8 cellular contexts compared by ENCODE assay signal in the genomic region with DNA sequence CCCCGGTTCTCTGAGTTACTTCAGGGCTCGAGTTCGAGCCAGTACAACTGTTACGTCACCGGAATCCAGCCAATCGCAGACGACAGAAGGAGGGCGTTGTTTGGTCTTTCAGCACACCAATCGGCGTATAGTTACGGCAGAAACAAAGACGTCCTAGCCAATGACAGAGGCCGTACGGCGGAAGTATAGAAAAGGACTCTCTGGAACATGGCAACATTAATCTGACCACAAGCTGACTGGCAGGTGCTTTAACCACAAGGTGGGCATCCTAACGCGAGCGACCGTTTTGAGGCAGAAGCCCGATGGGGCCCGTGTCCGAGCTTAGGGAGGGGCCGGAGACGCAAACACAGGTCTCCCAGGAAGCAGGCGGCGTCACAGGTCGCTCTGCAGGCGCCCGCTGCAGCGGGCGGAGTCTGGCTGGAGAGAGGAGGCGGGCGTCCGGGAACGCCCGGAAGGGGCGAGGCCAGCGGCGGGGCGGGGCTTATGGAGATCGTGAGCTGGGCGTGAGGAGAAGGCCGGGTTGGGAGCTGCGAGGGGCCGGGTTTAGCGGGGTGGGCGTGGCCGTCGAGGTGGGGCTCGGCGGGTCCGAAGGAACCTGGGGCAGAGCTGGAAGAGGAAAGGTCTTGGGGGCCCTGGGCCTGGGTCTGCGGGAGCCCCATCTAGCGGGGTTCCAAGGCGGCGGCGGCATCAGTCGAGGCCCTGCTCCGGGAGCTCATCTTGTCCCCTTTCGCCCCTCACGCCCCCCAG. TPM values are rescaled to one million over a fixed set of nuclear protein-coding genes. Genes with fewer than 3 reads are reported as not detected.
A peak's percentile ranks its signal among the peaks of the same experiment; 100 is the strongest.
DNase-seq lines count a peak whose midpoint lies in the region; ATAC-seq, FAIRE-seq and TF ChIP-seq lines count a peak whose summit lies in the region.

A gene with protein sequence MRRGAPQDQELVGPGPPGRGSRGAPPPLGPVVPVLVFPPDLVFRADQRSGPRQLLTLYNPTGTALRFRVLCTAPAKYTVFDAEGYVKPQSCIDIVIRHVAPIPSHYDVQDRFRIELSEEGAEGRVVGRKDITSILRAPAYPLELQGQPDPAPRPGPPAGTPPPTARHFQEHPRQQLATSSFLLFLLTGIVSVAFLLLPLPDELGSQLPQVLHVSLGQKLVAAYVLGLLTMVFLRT (plus strand): TSS at position 558 of the 747 bp plus-strand sequence. CDS start 252 bp downstream, outside the sequence.

- peak within 1 kb of the TSS; percentile 77 for H3K9ac ChIP-seq in astrocyte (ENCODE audit: low read length)

- H3K9me3 ChIP-seq in astrocyte (ENCODE audit: insufficient read depth, low read depth, low read length) (no peaks in the 10 kb centered on the region), right cardiac atrium (ENCODE audit: control insufficient read depth, low read length) (no peaks in the 10 kb centered on the region), vagina (no peaks in the 10 kb centered on the region)

- intact Hi-C loops in right cardiac atrium (cut with DNase I) = loop anchor here in 2 of 4 donors (5.0 to 10.0 kb wide), 2 partner anchors 60 to 63 kb away; a partner anchor contains a TSS
- intact Hi-C loops in vagina (cut with DNase I) = no loop called here

- peak within 1 kb of the TSS; percentile 91 for H3K27ac Mint-ChIP-seq in astrocyte (ENCODE audit: unreplicated experiment)

- peaks cover 5% of the 10 kb centered on the region for H3K79me2 ChIP-seq in astrocyte (ENCODE audit: insufficient read depth, low read length)

- TF ChIP-seq CTCF in astrocyte (IDR thresholded peaks at IDR 0.05; ENCODE audit: insufficient read depth, low read depth, low read length) (no peak), vagina (IDR thresholded peaks at IDR 0.05) (no peak)

- H3K27ac ChIP-seq in astrocyte (ENCODE audit: low read depth, low read length) = peak within 1 kb of the TSS; percentile 80
- peak within 1 kb of the TSS; percentile 89 for H3K27ac ChIP-seq in right cardiac atrium (ENCODE audit: low read length)
- peak within 1 kb of the TSS; percentile 88 for H3K27ac ChIP-seq in vagina

- ATAC-seq in GM18505 (IDR thresholded peaks at IDR 0.05; ENCODE audit: unreplicated experiment) (peak; percentile 88), HG02973 (IDR thresholded peaks at IDR 0.05; ENCODE audit: unreplicated experiment) (peak; percentile 86), right cardiac atrium (peak; percentile 98 to 99)

- peaks cover 7% of the 10 kb centered on the region for H3K4me1 ChIP-seq in astrocyte (ENCODE audit: insufficient read depth, low read length)
- peaks cover 3% of the 10 kb centered on the region for H3K4me1 ChIP-seq in right cardiac atrium (ENCODE audit: control insufficient read depth, insufficient read depth, low read length)
- H3K4me1 ChIP-seq in vagina = peaks cover 12% of the 10 kb centered on the region

- H3K4me3 Mint-ChIP-seq in astrocyte (ENCODE audit: unreplicated experiment) = peak within 1 kb of the TSS; percentile 90

- no peaks in the 10 kb centered on the region for H3K4me1 Mint-ChIP-seq in astrocyte (ENCODE audit: low read depth, unreplicated experiment)

- TF ChIP-seq POLR2A in GM18505 (IDR thresholded peaks at IDR 0.05; ENCODE audit: borderline replicate concordance, extremely low read depth, insufficient read depth, insufficient read length) = peak; percentile 92
- TF ChIP-seq POLR2A in vagina (IDR thresholded peaks at IDR 0.05) = peak in 1 of 2 donors; percentile 36

- H2AFZ ChIP-seq in astrocyte (ENCODE audit: low read depth, low read length) = peak within 1 kb of the TSS; percentile 87

- peaks cover 4% of the 10 kb centered on the region for H4K20me1 ChIP-seq in astrocyte (ENCODE audit: insufficient read depth, low read length)

- WGBS in right cardiac atrium = under 1% methylated on average over 61 of the region's 61 CpGs

- peaks cover 4% of the 10 kb centered on the region for H3K36me3 ChIP-seq in astrocyte (ENCODE audit: insufficient read depth, low read length)
- peaks cover 0 to 6% of the 10 kb centered on the region in 2 donors for H3K36me3 ChIP-seq in vagina

- H3K36me3 Mint-ChIP-seq in astrocyte (ENCODE audit: low read depth, unreplicated experiment) = peaks cover 7% of the 10 kb centered on the region

- H3K4me3 ChIP-seq in astrocyte (ENCODE audit: insufficient read depth, low read depth, low read length) = peak within 1 kb of the TSS; percentile 72
- peak within 1 kb of the TSS; percentile 87 for H3K4me3 ChIP-seq in right cardiac atrium (ENCODE audit: low read length)
- peak within 1 kb of the TSS; percentile 72 to 74 for H3K4me3 ChIP-seq in vagina

- DNase-seq in NCI-H2029 (lab: John Stamatoyannopoulos, UW) = peak; percentile 98
- DNase-seq in T-helper 22 cell (ENCODE audit: low read depth) = peak; percentile 94
- peak; percentile 99 for DNase-seq in astrocyte (ENCODE audit: low read depth)
- peak; percentile 99 for DNase-seq in right cardiac atrium
- peak; percentile 99 for DNase-seq in pulmonary artery endothelial cell (ENCODE audit: low read depth, low spot score)
- peak; percentile 99 to 100 for DNase-seq in vagina (ENCODE audit: extremely low spot score in 2 of 2)

- H3K27me3 Mint-ChIP-seq in astrocyte (ENCODE audit: low read depth, unreplicated experiment) = peaks cover 2% of the 10 kb centered on the region

- H3K27me3 ChIP-seq in astrocyte (ENCODE audit: insufficient read depth, low read length) (no peaks in the 10 kb centered on the region), right cardiac atrium (ENCODE audit: control insufficient read depth, insufficient read depth) (no peaks in the 10 kb centered on the region), vagina (no peaks in the 10 kb centered on the region)

- peak; percentile 99 for FAIRE-seq in astrocyte (lab: Jason Lieb, UNC)

- peak within 1 kb of the TSS; percentile 85 for H3K4me2 ChIP-seq in astrocyte (ENCODE audit: low read length)

- H3K9me3 Mint-ChIP-seq in astrocyte (ENCODE audit: unreplicated experiment) = no peaks in the 10 kb centered on the region

RNA-seq across cellular contexts. Expression of the gene that starts here (rescaled TPM):
- total RNA-seq in astrocyte = 18.8 and 20.2 TPM in 2 replicates
- total RNA-seq in right cardiac atrium = 10 to 100 TPM; 11.1 to 13.7 (median 11.9) TPM
- 13.8 TPM for polyA plus RNA-seq in right cardiac atrium
- 4.3 and 4.6 TPM in 2 replicates for total RNA-seq in pulmonary artery endothelial cell
- total RNA-seq in vagina = 11.8 TPM

Comparison
In these comparisons a context has a peak if more than half of its experiments do, and no peak if none do; other contexts are left out.
1. Peak in every context shown above with its lines: DNase-seq, ATAC-seq, H3K4me3 ChIP-seq and H3K27ac ChIP-seq.